Comparison of ENCODE assay signal across 1 cellular context in the genomic region with DNA sequence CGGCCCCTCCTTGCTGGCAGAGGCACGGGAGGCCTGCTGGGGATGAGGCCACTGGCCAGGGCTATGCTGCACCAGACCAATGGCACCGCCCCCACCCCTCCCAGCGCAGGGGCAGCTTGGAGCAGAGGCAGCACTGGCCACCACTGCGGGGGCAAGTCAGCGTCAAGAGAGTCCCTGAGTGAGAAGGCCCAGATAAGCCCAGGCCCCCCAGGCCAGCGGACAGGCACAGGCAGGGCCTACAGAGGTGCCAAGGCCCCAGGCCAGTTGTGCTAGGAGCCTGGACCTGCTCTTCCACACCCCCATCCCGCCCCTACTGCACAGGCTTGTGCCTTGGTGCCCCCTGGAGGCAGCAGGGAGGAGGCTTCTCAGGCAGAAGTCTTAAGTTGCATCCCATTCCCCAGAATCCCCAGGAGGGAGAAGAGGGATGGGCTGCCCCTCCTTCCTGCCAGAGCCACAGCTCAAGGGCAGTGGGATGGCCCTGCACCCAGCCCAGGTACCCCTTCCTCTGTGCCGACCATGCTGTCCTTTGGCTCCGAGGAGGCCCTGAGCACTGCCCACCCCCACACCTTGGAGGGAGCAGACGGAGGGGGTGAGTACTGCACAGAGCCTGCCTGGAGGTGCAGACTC.
TF ChIP-seq lines count a peak whose summit lies in the region.

No MANE protein-coding gene starts in this region.

TF ChIP-seq in K562, 482 proteins besides CTCF, POLR2A, EP300 and RAD21 (continued from another document):
- TF ChIP-seq POLR2G (IDR thresholded peaks at IDR 0.05; ENCODE audit: low read depth, low read length) (peak; percentile 59), RBFOX2 (IDR thresholded peaks at IDR 0.05; ENCODE audit: low read depth, low read length) (0 out of 2 replicates have a peak, but pooled peaks have one; percentile 13), CBFB (CRISPR knock-in tag; IDR thresholded peaks at IDR 0.05) (no peak), STAT5B (CRISPR knock-in tag; IDR thresholded peaks at IDR 0.05) (no peak)
- TF ChIP-seq, protein P1, sequence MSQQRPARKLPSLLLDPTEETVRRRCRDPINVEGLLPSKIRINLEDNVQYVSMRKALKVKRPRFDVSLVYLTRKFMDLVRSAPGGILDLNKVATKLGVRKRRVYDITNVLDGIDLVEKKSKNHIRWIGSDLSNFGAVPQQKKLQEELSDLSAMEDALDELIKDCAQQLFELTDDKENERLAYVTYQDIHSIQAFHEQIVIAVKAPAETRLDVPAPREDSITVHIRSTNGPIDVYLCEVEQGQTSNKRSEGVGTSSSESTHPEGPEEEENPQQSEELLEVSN (IDR thresholded peaks at IDR 0.05; ENCODE audit: borderline replicate concordance in 1 of 2, extremely low read depth in 1 of 2, insufficient read depth in 1 of 2, insufficient read length in 1 of 2, low read depth in 1 of 2, low read length in 1 of 2, poor library complexity in 1 of 2, severe bottlenecking in 1 of 2) = peak in 1 of 2 experiments; percentile 14
- TF ChIP-seq, protein P2, sequence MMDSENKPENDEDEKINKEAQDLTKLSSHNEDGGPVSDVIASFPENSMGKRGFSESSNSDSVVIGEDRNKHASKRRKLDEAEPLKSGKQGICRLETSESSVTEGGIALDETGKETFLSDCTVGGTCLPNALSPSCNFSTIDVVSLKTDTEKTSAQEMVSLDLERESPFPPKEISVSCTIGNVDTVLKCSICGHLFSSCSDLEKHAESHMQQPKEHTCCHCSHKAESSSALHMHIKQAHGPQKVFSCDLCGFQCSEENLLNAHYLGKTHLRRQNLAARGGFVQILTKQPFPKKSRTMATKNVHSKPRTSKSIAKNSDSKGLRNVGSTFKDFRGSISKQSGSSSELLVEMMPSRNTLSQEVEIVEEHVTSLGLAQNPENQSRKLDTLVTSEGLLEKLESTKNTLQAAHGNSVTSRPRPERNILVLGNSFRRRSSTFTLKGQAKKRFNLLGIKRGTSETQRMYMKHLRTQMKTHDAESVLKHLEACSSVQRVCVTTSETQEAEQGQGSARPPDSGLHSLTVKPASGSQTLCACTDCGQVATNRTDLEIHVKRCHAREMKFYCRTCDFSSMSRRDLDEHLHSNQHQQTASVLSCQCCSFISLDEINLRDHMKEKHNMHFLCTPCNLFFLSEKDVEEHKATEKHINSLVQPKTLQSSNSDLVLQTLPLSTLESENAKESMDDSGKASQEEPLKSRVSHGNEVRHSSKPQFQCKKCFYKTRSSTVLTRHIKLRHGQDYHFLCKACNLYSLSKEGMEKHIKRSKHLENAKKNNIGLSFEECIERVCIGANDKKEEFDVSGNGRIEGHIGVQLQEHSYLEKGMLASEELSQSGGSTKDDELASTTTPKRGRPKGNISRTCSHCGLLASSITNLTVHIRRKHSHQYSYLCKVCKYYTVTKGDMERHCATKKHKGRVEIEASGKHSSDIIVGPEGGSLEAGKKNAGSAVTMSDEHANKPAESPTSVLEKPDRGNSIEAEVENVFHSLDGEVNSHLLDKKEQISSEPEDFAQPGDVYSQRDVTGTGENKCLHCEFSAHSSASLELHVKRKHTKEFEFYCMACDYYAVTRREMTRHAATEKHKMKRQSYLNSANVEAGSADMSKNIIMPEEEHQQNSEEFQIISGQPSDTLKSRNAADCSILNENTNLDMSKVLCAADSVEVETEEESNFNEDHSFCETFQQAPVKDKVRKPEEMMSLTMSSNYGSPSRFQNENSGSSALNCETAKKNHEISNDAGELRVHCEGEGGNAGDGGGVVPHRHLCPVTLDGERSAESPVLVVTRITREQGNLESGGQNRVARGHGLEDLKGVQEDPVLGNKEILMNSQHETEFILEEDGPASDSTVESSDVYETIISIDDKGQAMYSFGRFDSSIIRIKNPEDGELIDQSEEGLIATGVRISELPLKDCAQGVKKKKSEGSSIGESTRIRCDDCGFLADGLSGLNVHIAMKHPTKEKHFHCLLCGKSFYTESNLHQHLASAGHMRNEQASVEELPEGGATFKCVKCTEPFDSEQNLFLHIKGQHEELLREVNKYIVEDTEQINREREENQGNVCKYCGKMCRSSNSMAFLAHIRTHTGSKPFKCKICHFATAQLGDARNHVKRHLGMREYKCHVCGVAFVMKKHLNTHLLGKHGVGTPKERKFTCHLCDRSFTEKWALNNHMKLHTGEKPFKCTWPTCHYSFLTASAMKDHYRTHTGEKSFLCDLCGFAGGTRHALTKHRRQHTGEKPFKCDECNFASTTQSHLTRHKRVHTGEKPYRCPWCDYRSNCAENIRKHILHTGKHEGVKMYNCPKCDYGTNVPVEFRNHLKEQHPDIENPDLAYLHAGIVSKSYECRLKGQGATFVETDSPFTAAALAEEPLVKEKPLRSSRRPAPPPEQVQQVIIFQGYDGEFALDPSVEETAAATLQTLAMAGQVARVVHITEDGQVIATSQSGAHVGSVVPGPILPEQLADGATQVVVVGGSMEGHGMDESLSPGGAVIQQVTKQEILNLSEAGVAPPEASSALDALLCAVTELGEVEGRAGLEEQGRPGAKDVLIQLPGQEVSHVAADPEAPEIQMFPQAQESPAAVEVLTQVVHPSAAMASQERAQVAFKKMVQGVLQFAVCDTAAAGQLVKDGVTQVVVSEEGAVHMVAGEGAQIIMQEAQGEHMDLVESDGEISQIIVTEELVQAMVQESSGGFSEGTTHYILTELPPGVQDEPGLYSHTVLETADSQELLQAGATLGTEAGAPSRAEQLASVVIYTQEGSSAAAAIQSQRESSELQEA (IDR thresholded peaks at IDR 0.05; ENCODE audit: low read depth) = no peak
